In genomic region chr2:69894737-69895136, GRCh38 we compare ENCODE assay signal across 8 cellular contexts. TPM values are rescaled to one million over a fixed set of nuclear protein-coding genes. Genes with fewer than 3 reads are reported as not detected.
DNase-seq lines count a peak whose midpoint lies in the region; ATAC-seq and TF ChIP-seq lines count a peak whose summit lies in the region.
"Not testable (repeated sequence)": the region's sequence is repeated elsewhere in the genome, so short reads cannot be mapped to it uniquely, and the experiment has no call there.

No MANE protein-coding gene starts in this region.

- not testable (repeated sequence) for H2BK12ac ChIP-seq in trophoblast cell (ENCODE audit: low read length)

- DNase-seq in CD8-positive, alpha-beta memory T cell; MG63; activated CD4-positive, alpha-beta T cell treated with anti-CD3 and anti-CD28 coated beads, Interleukin-2, amount 10 ng/mL, durations not matched to agents 7 days and 5 days; MCF 10A (ENCODE audit: unreplicated experiment); fibroblast of the aortic adventitia (ENCODE audit: low read depth); lower lobe of right lung; trophoblast cell; type B pancreatic cell (ENCODE audit: extremely low spot score, unreplicated experiment): not testable (repeated sequence)

- H3K23ac ChIP-seq in trophoblast cell (ENCODE audit: low read length), result not testable (repeated sequence)

- not testable (repeated sequence) for H2BK120ac ChIP-seq in trophoblast cell (ENCODE audit: insufficient read depth, low read length, poor library complexity)

- WGBS in trophoblast cell (ENCODE audit: extremely low coverage, insufficient coverage, insufficient read length), result no CpG with 5 or more reads among the region's 23 CpGs

- peaks cover 27% of the 10 kb centered on the region for H3K4me1 ChIP-seq in CD8-positive, alpha-beta memory T cell (ENCODE audit: insufficient read depth, low read length)
- peaks cover 30% of the 10 kb centered on the region for H3K4me1 ChIP-seq in lower lobe of right lung
- not testable (repeated sequence) for H3K4me1 ChIP-seq in trophoblast cell (ENCODE audit: control insufficient read depth in 1 of 2, insufficient read depth in 2 of 2, low read length in 2 of 2)

- H3K79me1 ChIP-seq in trophoblast cell (ENCODE audit: low read length), result not testable (repeated sequence)

- not testable (repeated sequence) for H3K9me3 ChIP-seq in CD8-positive, alpha-beta memory T cell (ENCODE audit: low read length); MG63; lower lobe of right lung; trophoblast cell (ENCODE audit: insufficient read depth, low read depth, low read length)

- H4K8ac ChIP-seq in trophoblast cell (ENCODE audit: low read depth, low read length), result peak overlapping the region; percentile 70

- H3K4me1 Mint-ChIP-seq in CD8-positive, alpha-beta memory T cell, result peaks cover 39 to 60% (median 46%) of the 10 kb centered on the region in 3 donors
- peaks cover 47% of the 10 kb centered on the region for H3K4me1 Mint-ChIP-seq in activated CD4-positive, alpha-beta T cell treated with anti-CD3 and anti-CD28 coated beads, Interleukin-2, amount 10 ng/mL, durations not matched to agents 7 days and 5 days
- peaks cover 18% of the 10 kb centered on the region for H3K4me1 Mint-ChIP-seq in MCF 10A (ENCODE audit: insufficient read depth, unreplicated experiment)
- H3K4me1 Mint-ChIP-seq in type B pancreatic cell (ENCODE audit: unreplicated experiment), result not testable (repeated sequence)

- H3K4ac ChIP-seq in trophoblast cell (ENCODE audit: low read depth, low read length), result peak overlapping the region; percentile 93

- ATAC-seq in lower lobe of right lung, result peak in 1 of 2 donors; percentile 4

- H3K4me2 ChIP-seq in trophoblast cell (ENCODE audit: low read length), result peak overlapping the region; percentile 62

- BruUV-seq in MCF 10A (replicated peaks; lab: Mats Ljungman, UMichigan), result not testable (repeated sequence)

- intact Hi-C loops in MCF 10A (cut with micrococcal nuclease), result loop anchor here (1.0 kb wide), 1 partner anchor 170 kb away; no protein-coding TSS in a partner anchor
- intact Hi-C loops in lower lobe of right lung (cut with DNase I), result not testable (repeated sequence)

- H2AK5ac ChIP-seq in trophoblast cell (ENCODE audit: low read length), result not testable (repeated sequence)

- H3K27ac ChIP-seq in CD8-positive, alpha-beta memory T cell (ENCODE audit: low read depth, low read length); trophoblast cell (ENCODE audit: low read depth, low read length): not testable (repeated sequence)
- H3K27ac ChIP-seq in lower lobe of right lung, result peak overlapping the region; percentile 80

- H4K12ac ChIP-seq in trophoblast cell (ENCODE audit: low read depth, low read length), result peak overlapping the region; percentile 39

- H3K36me3 Mint-ChIP-seq in CD8-positive, alpha-beta memory T cell, result peaks cover 11 to 49% (median 14%) of the 10 kb centered on the region in 3 donors
- H3K36me3 Mint-ChIP-seq in activated CD4-positive, alpha-beta T cell treated with anti-CD3 and anti-CD28 coated beads, Interleukin-2, amount 10 ng/mL, durations not matched to agents 7 days and 5 days (ENCODE audit: low read depth), result peaks cover 40% of the 10 kb centered on the region
- H3K36me3 Mint-ChIP-seq in MCF 10A (ENCODE audit: insufficient read depth, unreplicated experiment), result peaks cover 53% of the 10 kb centered on the region
- H3K36me3 Mint-ChIP-seq in type B pancreatic cell, result peaks cover 19% of the 10 kb centered on the region

- H2BK5ac ChIP-seq in trophoblast cell (ENCODE audit: low read depth, low read length, poor library complexity), result not testable (repeated sequence)

- POLR2A ChIA-PET in CD8-positive, alpha-beta memory T cell (lab: Charles Lee), result interaction anchor here (0.7 kb wide), 1 partner anchor 399 kb away, joined by 3 read pairs; the partner anchor contains the start of gene SNRPG
- POLR2A ChIA-PET in activated CD4-positive, alpha-beta T cell treated with anti-CD3 and anti-CD28 coated beads, Interleukin-2, amount 10 ng/mL, durations not matched to agents 7 days and 5 days (lab: Charles Lee), result not testable (repeated sequence)
- POLR2A ChIA-PET in MCF 10A (lab: Yijun Ruan, JAX), result interaction anchor here (0.5 to 4.8 kb wide), 17 partner anchors 10 to 1207 kb away, joined by 3 to 69 read pairs (median 4); partner anchors contain the start of genes ANXA4, MXD1 and SNRPG

- H3K9me3 Mint-ChIP-seq in CD8-positive, alpha-beta memory T cell; activated CD4-positive, alpha-beta T cell treated with anti-CD3 and anti-CD28 coated beads, Interleukin-2, amount 10 ng/mL, durations not matched to agents 7 days and 5 days; MCF 10A (ENCODE audit: unreplicated experiment); type B pancreatic cell: not testable (repeated sequence)

- not testable (repeated sequence) for TF ChIP-seq CTCF in MCF 10A (IDR thresholded peaks at IDR 0.05; ENCODE audit: unreplicated experiment); fibroblast of the aortic adventitia (IDR thresholded peaks at IDR 0.05; ENCODE audit: insufficient read depth, low read length); lower lobe of right lung (IDR thresholded peaks at IDR 0.05); type B pancreatic cell (conservative IDR thresholded peaks at IDR 0.05)

- not testable (repeated sequence) for H3K27me3 ChIP-seq in CD8-positive, alpha-beta memory T cell (ENCODE audit: insufficient read depth, low read length, poor library complexity, severe bottlenecking); MG63; lower lobe of right lung (ENCODE audit: low read depth); trophoblast cell (ENCODE audit: insufficient read depth, low read length)

- CTCF ChIA-PET in CD8-positive, alpha-beta memory T cell (lab: Charles Lee), result interaction anchor here (0.6 to 2.1 kb wide), 4 partner anchors 20 to 402 kb away, joined by 3 to 5 read pairs (median 4); partner anchors contain the start of gene MXD1
- CTCF ChIA-PET in activated CD4-positive, alpha-beta T cell treated with anti-CD3 and anti-CD28 coated beads, Interleukin-2, amount 10 ng/mL, durations not matched to agents 7 days and 5 days (lab: Charles Lee), result interaction anchor here (0.6 to 1.8 kb wide), 2 partner anchors 16 to 185 kb away, joined by 4 to 6 read pairs; no protein-coding TSS in a partner anchor
- CTCF ChIA-PET in MCF 10A (lab: Yijun Ruan, JAX), result interaction anchor here (0.6 to 0.7 kb wide), 5 partner anchors 18 to 387 kb away, joined by 3 to 6 read pairs (median 3); no protein-coding TSS in a partner anchor

- not testable (repeated sequence) for H3K18ac ChIP-seq in trophoblast cell (ENCODE audit: low read length)

- H3K36me3 ChIP-seq in CD8-positive, alpha-beta memory T cell (ENCODE audit: insufficient read depth, low read length), result peaks cover 20% of the 10 kb centered on the region
- H3K36me3 ChIP-seq in MG63 (peaks cover 40% of the 10 kb centered on the region), lower lobe of right lung (peaks cover 46% of the 10 kb centered on the region), trophoblast cell (ENCODE audit: control insufficient read depth in 1 of 2, insufficient read depth in 2 of 2, low read length in 2 of 2) (peaks cover 15 to 18% of the 10 kb centered on the region in 2 experiments)

- not testable (repeated sequence) for H4K91ac ChIP-seq in trophoblast cell (ENCODE audit: low read depth, low read length)

- H3K27me3 Mint-ChIP-seq in CD8-positive, alpha-beta memory T cell; activated CD4-positive, alpha-beta T cell treated with anti-CD3 and anti-CD28 coated beads, Interleukin-2, amount 10 ng/mL, durations not matched to agents 7 days and 5 days; MCF 10A (ENCODE audit: insufficient read depth, unreplicated experiment); type B pancreatic cell: not testable (repeated sequence)

- H3K4me3 ChIP-seq in CD8-positive, alpha-beta memory T cell (ENCODE audit: low read length), result peak overlapping the region; percentile 75
- H3K4me3 ChIP-seq in MG63 (peak overlapping the region; percentile 72), fibroblast of the aortic adventitia (ENCODE audit: low read depth, low read length) (peak overlapping the region; percentile 83), lower lobe of right lung (peak overlapping the region; percentile 78)
- not testable (repeated sequence) for H3K4me3 ChIP-seq in trophoblast cell (ENCODE audit: low read depth, low read length)

- not testable (repeated sequence) for H3K9ac ChIP-seq in trophoblast cell (ENCODE audit: low read length)

- not testable (repeated sequence) for H2AFZ ChIP-seq in trophoblast cell (ENCODE audit: insufficient read depth, low read length, poor library complexity)

- not testable (repeated sequence) for H3K79me2 ChIP-seq in trophoblast cell (ENCODE audit: control insufficient read depth, insufficient read depth, low read length, poor library complexity)

- H3K4me3 Mint-ChIP-seq in CD8-positive, alpha-beta memory T cell, result peak overlapping the region; percentile 97 to 100 (median 100)
- peak overlapping the region; percentile 100 for H3K4me3 Mint-ChIP-seq in activated CD4-positive, alpha-beta T cell treated with anti-CD3 and anti-CD28 coated beads, Interleukin-2, amount 10 ng/mL, durations not matched to agents 7 days and 5 days
- peak overlapping the region; percentile 99 for H3K4me3 Mint-ChIP-seq in MCF 10A (ENCODE audit: unreplicated experiment)
- H3K4me3 Mint-ChIP-seq in type B pancreatic cell, result peak overlapping the region; percentile 100

- H3K27ac Mint-ChIP-seq in CD8-positive, alpha-beta memory T cell, result peak overlapping the region in 5 of 8 donors; percentile 70 to 99 (median 92)
- H3K27ac Mint-ChIP-seq in activated CD4-positive, alpha-beta T cell treated with anti-CD3 and anti-CD28 coated beads, Interleukin-2, amount 10 ng/mL, durations not matched to agents 7 days and 5 days, result peak overlapping the region; percentile 99
- H3K27ac Mint-ChIP-seq in MCF 10A (ENCODE audit: low read depth, unreplicated experiment), result peak overlapping the region; percentile 100
- H3K27ac Mint-ChIP-seq in type B pancreatic cell, result not testable (repeated sequence)

- not testable (repeated sequence) for H3K14ac ChIP-seq in trophoblast cell (ENCODE audit: low read length)

RNA-seq across cellular contexts. Expression of gene SNRNP27, which starts 1.0 kb away (rescaled TPM):
- total RNA-seq in CD8-positive, alpha-beta memory T cell, result 10 to 100 TPM; 59.6 to 61.2 TPM
- polyA plus RNA-seq in CD8-positive, alpha-beta memory T cell, result 79.6 TPM
- 46.5 and 64.1 TPM in 2 replicates for total RNA-seq in MG63 (2014; rRNA removed; shearing (Covaris generic); ENCODE audit: low replicate concordance)
- 10 to 100 TPM; 58.1 to 62.8 TPM for total RNA-seq in activated CD4-positive, alpha-beta T cell treated with anti-CD3 and anti-CD28 coated beads, Interleukin-2, amount 10 ng/mL, durations not matched to agents 7 days and 5 days
- total RNA-seq in MCF 10A (2022) (68.9 and 81.0 TPM in 2 replicates), fibroblast of the aortic adventitia (ENCODE audit: low replicate concordance) (49.4 and 53.6 TPM in 2 replicates), lower lobe of right lung (38.7 TPM), type B pancreatic cell (ENCODE audit: low replicate concordance) (35.3 and 43.1 TPM in 2 replicates)
- polyA plus RNA-seq in trophoblast cell (2013), result 74.1 and 74.2 TPM in 2 replicates

RNA-seq across cellular contexts. Expression of gene MXD1, which starts 20.2 kb away (rescaled TPM):
- total RNA-seq in CD8-positive, alpha-beta memory T cell, result 1 to 10 TPM; 7.2 to 8.1 TPM
- polyA plus RNA-seq in CD8-positive, alpha-beta memory T cell, result 10.5 TPM
- total RNA-seq in MG63 (2014; rRNA removed; shearing (Covaris generic); ENCODE audit: low replicate concordance), result 2.5 and 3.6 TPM in 2 replicates
- 10 to 100 TPM; 17.0 to 19.1 TPM for total RNA-seq in activated CD4-positive, alpha-beta T cell treated with anti-CD3 and anti-CD28 coated beads, Interleukin-2, amount 10 ng/mL, durations not matched to agents 7 days and 5 days
- total RNA-seq in MCF 10A (2022) (63.6 and 71.8 TPM in 2 replicates), fibroblast of the aortic adventitia (ENCODE audit: low replicate concordance) (4.0 and 13.1 TPM in 2 replicates), lower lobe of right lung (33.8 TPM), type B pancreatic cell (ENCODE audit: low replicate concordance) (14.0 and 23.1 TPM in 2 replicates)
- 26.3 and 29.3 TPM in 2 replicates for polyA plus RNA-seq in trophoblast cell (2013)
